Comparison of ENCODE assay signal across 26 cellular contexts in the genomic region with DNA sequence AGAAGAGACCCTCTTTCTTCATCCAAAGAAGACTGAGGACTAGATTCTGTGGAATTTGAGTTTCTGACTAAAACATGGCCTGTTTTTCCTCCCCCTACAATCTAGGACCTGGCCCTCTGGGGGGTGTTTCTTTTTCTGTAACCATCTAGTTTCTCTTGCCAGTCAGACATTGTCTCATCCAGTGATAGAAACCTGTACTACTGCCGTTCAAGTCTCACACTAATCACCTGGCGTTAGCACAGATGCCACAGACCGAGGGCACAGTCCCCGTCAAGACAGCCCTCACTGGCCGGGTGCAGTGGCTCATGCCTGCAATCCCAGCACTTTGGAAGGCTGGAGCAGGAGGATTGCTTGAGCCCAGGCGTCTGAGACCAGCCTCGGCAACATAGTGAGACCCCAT.
"Had no signal": no experiment of that assay in that cellular context is flagged by ENCODE, and none has a peak within 500 bp of the region (broad histone marks: within the 10 kb centered on the region; RNA-seq: fewer than 3 reads in every experiment).

No MANE protein-coding gene starts in this region.

- DNase-seq: activated CD4-positive, alpha-beta memory T cell treated with anti-CD3 and anti-CD28 coated beads for 36 hours; activated CD4-positive, alpha-beta T cell treated with anti-CD3 and anti-CD28 coated beads for 1 hour; activated CD4-positive, alpha-beta T cell treated with anti-CD3 and anti-CD28 coated beads, Interleukin-2, amount 10 ng/mL, durations not matched to agents 7 days and 5 days; activated CD8-positive, alpha-beta memory T cell treated with anti-CD3 and anti-CD28 coated beads for 24 hours; activated gamma-delta T cell; activated naive CD4-positive, alpha-beta T cell treated with anti-CD3 and anti-CD28 coated beads for 36 hours; activated T-cell treated with anti-CD3 and anti-CD28 coated beads, Interleukin-2, amount 50 U/mL, for 48 hours; amygdala; MG63; NCI-H1105; NCI-H1436; NCI-H1694 treated with DMSO at 0.1 percent for 48 hours; NCI-H2029 treated with DMSO at 0.1 percent for 48 hours; NCI-H345; NCI-H510A; NCI-H526 treated with DMSO at 0.1 percent for 48 hours; NCI-H82; NK-92 treated with Interleukin-12 subunit alpha and Interleukin-12 subunit beta, amount 100 ng/mL, for 24 hours; SHP77 had no signal

- H3K27ac Mint-ChIP-seq: activated CD4-positive, alpha-beta memory T cell treated with anti-CD3 and anti-CD28 coated beads for 36 hours; activated CD4-positive, alpha-beta T cell treated with anti-CD3 and anti-CD28 coated beads, Interleukin-2, amount 10 ng/mL, durations not matched to agents 7 days and 5 days; activated naive CD4-positive, alpha-beta T cell treated with anti-CD3 and anti-CD28 coated beads for 36 hours; activated naive CD8-positive, alpha-beta T cell; activated T-helper 17 cell treated with anti-CD3 and anti-CD28 coated beads, Interleukin-2, amount 50 U/mL, for 72 hours; brain; T-helper 1 cell treated with Interleukin-12 subunit alpha and Interleukin-12 subunit beta and Interleukin-4 antibody, amounts not matched to agents 30 μg/mL and 1 μg/mL, for 36 hours had no signal

- H3K36me3 ChIP-seq: MG63 had no signal

- H3K27me3 Mint-ChIP-seq: activated naive CD8-positive, alpha-beta T cell had no signal

- FAIRE-seq: astrocyte, RCC 7860 had no signal

- ATAC-seq: activated T-helper 17 cell treated with anti-CD3 and anti-CD28 coated beads, Interleukin-2, amount 50 U/mL, for 72 hours had no signal

- H3K36me3 Mint-ChIP-seq: activated CD4-positive, alpha-beta memory T cell treated with anti-CD3 and anti-CD28 coated beads for 36 hours; activated naive CD8-positive, alpha-beta T cell; brain had no signal

- H3K27me3 ChIP-seq: MG63 had no signal

- H3K4me1 Mint-ChIP-seq: activated CD4-positive, alpha-beta T cell treated with anti-CD3 and anti-CD28 coated beads, Interleukin-2, amount 10 ng/mL, durations not matched to agents 7 days and 5 days; activated T-helper 17 cell treated with anti-CD3 and anti-CD28 coated beads, Interleukin-2, amount 50 U/mL, for 72 hours; central memory CD8-positive, alpha-beta T cell had no signal

- H3K9me3 Mint-ChIP-seq: activated CD4-positive, alpha-beta memory T cell treated with anti-CD3 and anti-CD28 coated beads for 36 hours; activated CD4-positive, alpha-beta T cell treated with anti-CD3 and anti-CD28 coated beads, Interleukin-2, amount 10 ng/mL, durations not matched to agents 7 days and 5 days; T-helper 1 cell treated with Interleukin-12 subunit alpha and Interleukin-12 subunit beta and Interleukin-4 antibody, amounts not matched to agents 30 μg/mL and 1 μg/mL, for 36 hours had no signal

- H3K4me3 Mint-ChIP-seq: activated CD4-positive, alpha-beta memory T cell treated with anti-CD3 and anti-CD28 coated beads for 36 hours; activated CD4-positive, alpha-beta T cell treated with anti-CD3 and anti-CD28 coated beads, Interleukin-2, amount 10 ng/mL, durations not matched to agents 7 days and 5 days; activated naive CD4-positive, alpha-beta T cell treated with anti-CD3 and anti-CD28 coated beads for 36 hours; activated naive CD8-positive, alpha-beta T cell; activated T-helper 17 cell treated with anti-CD3 and anti-CD28 coated beads, Interleukin-2, amount 50 U/mL, for 72 hours; brain; central memory CD8-positive, alpha-beta T cell; T-helper 1 cell treated with Interleukin-12 subunit alpha and Interleukin-12 subunit beta and Interleukin-4 antibody, amounts not matched to agents 30 μg/mL and 1 μg/mL, for 36 hours had no signal

- H3K4me3 ChIP-seq: MG63 had no signal
